ENCODE assay signal across 1 cellular context in the genomic region with DNA sequence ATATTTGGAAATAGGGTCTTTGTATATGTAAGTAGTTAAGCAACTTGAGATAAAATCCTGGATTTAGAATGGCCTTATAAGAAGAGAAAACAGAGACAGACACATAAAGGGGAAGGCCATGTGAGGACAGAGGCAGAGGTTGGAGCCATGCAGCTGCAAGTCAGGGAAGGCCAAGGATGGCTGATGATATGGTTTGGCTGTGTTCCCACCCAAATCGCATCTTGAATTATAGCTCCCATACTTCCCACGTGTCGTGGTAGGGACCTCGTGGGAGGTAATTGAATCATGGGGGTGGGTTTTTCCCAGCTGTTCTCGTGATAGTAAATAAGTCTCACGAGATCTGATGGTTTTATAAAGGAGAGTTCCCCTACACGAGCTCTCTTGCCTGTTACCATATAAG.
TF ChIP-seq lines count a peak whose summit lies in the region.

No MANE protein-coding gene starts in this region.

TF ChIP-seq in GM23338, 12 proteins besides CTCF, POLR2A, EP300 and RAD21 (continued from another document):
- TF ChIP-seq, protein P1, sequence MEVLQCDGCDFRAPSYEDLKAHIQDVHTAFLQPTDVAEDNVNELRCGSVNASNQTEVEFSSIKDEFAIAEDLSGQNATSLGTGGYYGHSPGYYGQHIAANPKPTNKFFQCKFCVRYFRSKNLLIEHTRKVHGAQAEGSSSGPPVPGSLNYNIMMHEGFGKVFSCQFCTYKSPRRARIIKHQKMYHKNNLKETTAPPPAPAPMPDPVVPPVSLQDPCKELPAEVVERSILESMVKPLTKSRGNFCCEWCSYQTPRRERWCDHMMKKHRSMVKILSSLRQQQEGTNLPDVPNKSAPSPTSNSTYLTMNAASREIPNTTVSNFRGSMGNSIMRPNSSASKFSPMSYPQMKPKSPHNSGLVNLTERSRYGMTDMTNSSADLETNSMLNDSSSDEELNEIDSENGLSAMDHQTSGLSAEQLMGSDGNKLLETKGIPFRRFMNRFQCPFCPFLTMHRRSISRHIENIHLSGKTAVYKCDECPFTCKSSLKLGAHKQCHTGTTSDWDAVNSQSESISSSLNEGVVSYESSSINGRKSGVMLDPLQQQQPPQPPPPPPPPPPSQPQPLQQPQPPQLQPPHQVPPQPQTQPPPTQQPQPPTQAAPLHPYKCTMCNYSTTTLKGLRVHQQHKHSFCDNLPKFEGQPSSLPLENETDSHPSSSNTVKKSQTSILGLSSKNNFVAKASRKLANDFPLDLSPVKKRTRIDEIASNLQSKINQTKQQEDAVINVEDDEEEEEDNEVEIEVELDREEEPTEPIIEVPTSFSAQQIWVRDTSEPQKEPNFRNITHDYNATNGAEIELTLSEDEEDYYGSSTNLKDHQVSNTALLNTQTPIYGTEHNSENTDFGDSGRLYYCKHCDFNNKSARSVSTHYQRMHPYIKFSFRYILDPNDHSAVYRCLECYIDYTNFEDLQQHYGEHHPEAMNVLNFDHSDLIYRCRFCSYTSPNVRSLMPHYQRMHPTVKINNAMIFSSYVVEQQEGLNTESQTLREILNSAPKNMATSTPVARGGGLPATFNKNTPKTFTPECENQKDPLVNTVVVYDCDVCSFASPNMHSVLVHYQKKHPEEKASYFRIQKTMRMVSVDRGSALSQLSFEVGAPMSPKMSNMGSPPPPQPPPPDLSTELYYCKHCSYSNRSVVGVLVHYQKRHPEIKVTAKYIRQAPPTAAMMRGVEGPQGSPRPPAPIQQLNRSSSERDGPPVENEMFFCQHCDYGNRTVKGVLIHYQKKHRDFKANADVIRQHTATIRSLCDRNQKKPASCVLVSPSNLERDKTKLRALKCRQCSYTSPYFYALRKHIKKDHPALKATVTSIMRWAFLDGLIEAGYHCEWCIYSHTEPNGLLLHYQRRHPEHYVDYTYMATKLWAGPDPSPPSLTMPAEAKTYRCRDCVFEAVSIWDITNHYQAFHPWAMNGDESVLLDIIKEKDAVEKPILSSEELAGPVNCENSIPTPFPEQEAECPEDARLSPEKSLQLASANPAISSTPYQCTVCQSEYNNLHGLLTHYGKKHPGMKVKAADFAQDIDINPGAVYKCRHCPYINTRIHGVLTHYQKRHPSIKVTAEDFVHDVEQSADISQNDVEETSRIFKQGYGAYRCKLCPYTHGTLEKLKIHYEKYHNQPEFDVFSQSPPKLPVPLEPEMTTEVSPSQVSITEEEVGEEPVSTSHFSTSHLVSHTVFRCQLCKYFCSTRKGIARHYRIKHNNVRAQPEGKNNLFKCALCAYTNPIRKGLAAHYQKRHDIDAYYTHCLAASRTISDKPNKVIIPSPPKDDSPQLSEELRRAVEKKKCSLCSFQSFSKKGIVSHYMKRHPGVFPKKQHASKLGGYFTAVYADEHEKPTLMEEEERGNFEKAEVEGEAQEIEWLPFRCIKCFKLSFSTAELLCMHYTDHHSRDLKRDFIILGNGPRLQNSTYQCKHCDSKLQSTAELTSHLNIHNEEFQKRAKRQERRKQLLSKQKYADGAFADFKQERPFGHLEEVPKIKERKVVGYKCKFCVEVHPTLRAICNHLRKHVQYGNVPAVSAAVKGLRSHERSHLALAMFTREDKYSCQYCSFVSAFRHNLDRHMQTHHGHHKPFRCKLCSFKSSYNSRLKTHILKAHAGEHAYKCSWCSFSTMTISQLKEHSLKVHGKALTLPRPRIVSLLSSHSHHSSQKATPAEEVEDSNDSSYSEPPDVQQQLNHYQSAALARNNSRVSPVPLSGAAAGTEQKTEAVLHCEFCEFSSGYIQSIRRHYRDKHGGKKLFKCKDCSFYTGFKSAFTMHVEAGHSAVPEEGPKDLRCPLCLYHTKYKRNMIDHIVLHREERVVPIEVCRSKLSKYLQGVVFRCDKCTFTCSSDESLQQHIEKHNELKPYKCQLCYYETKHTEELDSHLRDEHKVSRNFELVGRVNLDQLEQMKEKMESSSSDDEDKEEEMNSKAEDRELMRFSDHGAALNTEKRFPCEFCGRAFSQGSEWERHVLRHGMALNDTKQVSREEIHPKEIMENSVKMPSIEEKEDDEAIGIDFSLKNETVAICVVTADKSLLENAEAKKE (CRISPR knock-in tag; IDR thresholded peaks at IDR 0.05): no peak
- no peak for TF ChIP-seq POLR2AphosphoS5 (IDR thresholded peaks at IDR 0.05; ENCODE audit: low read depth)
- no peak for TF ChIP-seq CREB1 (CRISPR knock-in tag; IDR thresholded peaks at IDR 0.05; ENCODE audit: low read depth)
- TF ChIP-seq, protein P2, sequence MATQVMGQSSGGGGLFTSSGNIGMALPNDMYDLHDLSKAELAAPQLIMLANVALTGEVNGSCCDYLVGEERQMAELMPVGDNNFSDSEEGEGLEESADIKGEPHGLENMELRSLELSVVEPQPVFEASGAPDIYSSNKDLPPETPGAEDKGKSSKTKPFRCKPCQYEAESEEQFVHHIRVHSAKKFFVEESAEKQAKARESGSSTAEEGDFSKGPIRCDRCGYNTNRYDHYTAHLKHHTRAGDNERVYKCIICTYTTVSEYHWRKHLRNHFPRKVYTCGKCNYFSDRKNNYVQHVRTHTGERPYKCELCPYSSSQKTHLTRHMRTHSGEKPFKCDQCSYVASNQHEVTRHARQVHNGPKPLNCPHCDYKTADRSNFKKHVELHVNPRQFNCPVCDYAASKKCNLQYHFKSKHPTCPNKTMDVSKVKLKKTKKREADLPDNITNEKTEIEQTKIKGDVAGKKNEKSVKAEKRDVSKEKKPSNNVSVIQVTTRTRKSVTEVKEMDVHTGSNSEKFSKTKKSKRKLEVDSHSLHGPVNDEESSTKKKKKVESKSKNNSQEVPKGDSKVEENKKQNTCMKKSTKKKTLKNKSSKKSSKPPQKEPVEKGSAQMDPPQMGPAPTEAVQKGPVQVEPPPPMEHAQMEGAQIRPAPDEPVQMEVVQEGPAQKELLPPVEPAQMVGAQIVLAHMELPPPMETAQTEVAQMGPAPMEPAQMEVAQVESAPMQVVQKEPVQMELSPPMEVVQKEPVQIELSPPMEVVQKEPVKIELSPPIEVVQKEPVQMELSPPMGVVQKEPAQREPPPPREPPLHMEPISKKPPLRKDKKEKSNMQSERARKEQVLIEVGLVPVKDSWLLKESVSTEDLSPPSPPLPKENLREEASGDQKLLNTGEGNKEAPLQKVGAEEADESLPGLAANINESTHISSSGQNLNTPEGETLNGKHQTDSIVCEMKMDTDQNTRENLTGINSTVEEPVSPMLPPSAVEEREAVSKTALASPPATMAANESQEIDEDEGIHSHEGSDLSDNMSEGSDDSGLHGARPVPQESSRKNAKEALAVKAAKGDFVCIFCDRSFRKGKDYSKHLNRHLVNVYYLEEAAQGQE (IDR thresholded peaks at IDR 0.05; ENCODE audit: unreplicated experiment): no peak
- no peak for TF ChIP-seq JUNB (IDR thresholded peaks at IDR 0.05; ENCODE audit: unreplicated experiment)
- TF ChIP-seq, protein P3, sequence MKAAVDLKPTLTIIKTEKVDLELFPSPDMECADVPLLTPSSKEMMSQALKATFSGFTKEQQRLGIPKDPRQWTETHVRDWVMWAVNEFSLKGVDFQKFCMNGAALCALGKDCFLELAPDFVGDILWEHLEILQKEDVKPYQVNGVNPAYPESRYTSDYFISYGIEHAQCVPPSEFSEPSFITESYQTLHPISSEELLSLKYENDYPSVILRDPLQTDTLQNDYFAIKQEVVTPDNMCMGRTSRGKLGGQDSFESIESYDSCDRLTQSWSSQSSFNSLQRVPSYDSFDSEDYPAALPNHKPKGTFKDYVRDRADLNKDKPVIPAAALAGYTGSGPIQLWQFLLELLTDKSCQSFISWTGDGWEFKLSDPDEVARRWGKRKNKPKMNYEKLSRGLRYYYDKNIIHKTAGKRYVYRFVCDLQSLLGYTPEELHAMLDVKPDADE (IDR thresholded peaks at IDR 0.05): no peak
- TF ChIP-seq EZH2phosphoT487 (IDR thresholded peaks at IDR 0.05; ENCODE audit: unreplicated experiment): no peak
- no peak for TF ChIP-seq ZNF114 (CRISPR knock-in tag; IDR thresholded peaks at IDR 0.05)
- TF ChIP-seq EZH2 (IDR thresholded peaks at IDR 0.05; ENCODE audit: low read depth, unreplicated experiment): no peak
